In genomic region chr14:104928391-104929133, GRCh38 we compare ENCODE assay signal across 21 cellular contexts. TPM values are rescaled to one million over a fixed set of nuclear protein-coding genes. Genes with fewer than 3 reads are reported as not detected.
DNase-seq lines count a peak whose midpoint lies in the region; ATAC-seq and TF ChIP-seq lines count a peak whose summit lies in the region.
"Had no signal": no experiment of that assay in that cellular context is flagged by ENCODE, and none has a peak within 500 bp of the region (broad histone marks: within the 10 kb centered on the region; RNA-seq: fewer than 3 reads in every experiment).

No MANE protein-coding gene starts in this region.

- no peaks in the 10 kb centered on the region for H3K36me3 Mint-ChIP-seq in activated T-cell treated with anti-CD3 and anti-CD28 coated beads, Interleukin-2, amount 50 U/mL, for 24 hours (ENCODE audit: low read depth)
- H3K36me3 Mint-ChIP-seq in activated T-cell treated with anti-CD3 and anti-CD28 coated beads, Interleukin-2, amount 50 U/mL, for 4 hours (ENCODE audit: insufficient read depth), result no peaks in the 10 kb centered on the region
- H3K36me3 Mint-ChIP-seq in stimulated activated memory B cell treated with anti-CD40 and anti-IgM and Interleukin-4, amounts not matched to agents 10 μg/mL and 1 μg/mL and 100 μg/mL, for 72 hours, result peaks cover 10% of the 10 kb centered on the region

- H3K9me2 ChIP-seq in Karpas-422 (replicated peaks; ENCODE audit: insufficient read depth, low read length), result no peaks in the 10 kb centered on the region

- TF ChIP-seq CTCF in right lobe of liver (IDR thresholded peaks at IDR 0.05) (no peak), A673 (conservative IDR thresholded peaks at IDR 0.05; ENCODE audit: low read depth, low read length) (no peak), esophagus muscularis mucosa (IDR thresholded peaks at IDR 0.05) (no peak)

- no TSS peak for BruUV-seq in A673 (replicated peaks; lab: Mats Ljungman, UMichigan)

- H3K27ac ChIP-seq in Karpas-422 (ENCODE audit: low read length), result no peak overlapping the region
- no peak overlapping the region for H3K27ac ChIP-seq in right lobe of liver
- no peak overlapping the region for H3K27ac ChIP-seq in A673 (ENCODE audit: low read depth, low read length, poor library complexity, severe bottlenecking)
- no peak overlapping the region for H3K27ac ChIP-seq in esophagus muscularis mucosa (replicated peaks in 1 of 4)
- H3K27ac ChIP-seq: HL-60, RWPE1 had no signal

- no peak for TF ChIP-seq EP300 in esophagus muscularis mucosa (IDR thresholded peaks at IDR 0.05)

- ATAC-seq in activated T-cell treated with anti-CD3 and anti-CD28 coated beads, Interleukin-2, amount 50 U/mL, for 4 hours, result no peak
- no peak for ATAC-seq in right lobe of liver
- ATAC-seq in stimulated activated memory B cell treated with anti-CD40 and anti-IgM and Interleukin-4, amounts not matched to agents 10 μg/mL and 1 μg/mL and 100 μg/mL, for 72 hours, result no peak
- ATAC-seq: PC-3 had no signal

- H3K9me3 ChIP-seq in Karpas-422 (ENCODE audit: low read length), result peaks cover 5% of the 10 kb centered on the region; the same call in 1 of the 2 replicates
- H3K9me3 ChIP-seq in right lobe of liver, result no peaks in the 10 kb centered on the region
- no peaks in the 10 kb centered on the region for H3K9me3 ChIP-seq in A673 (ENCODE audit: low read depth, low read length, poor library complexity, severe bottlenecking)
- peaks cover 0 to 7% (median 6%) of the 10 kb centered on the region in 4 donors for H3K9me3 ChIP-seq in esophagus muscularis mucosa

- WGBS in right lobe of liver (ENCODE audit: insufficient coverage, low coverage, low lambda C conversion rate, missing lambda C conversion rate), result no CpG with 5 or more reads among the region's 17 CpGs
- 93% methylated on average over 6 of the region's 17 CpGs for WGBS in esophagus muscularis mucosa

- H3K27me3 ChIP-seq in Karpas-422 (ENCODE audit: low read length), result no peaks in the 10 kb centered on the region
- no peaks in the 10 kb centered on the region for H3K27me3 ChIP-seq in right lobe of liver
- no peaks in the 10 kb centered on the region for H3K27me3 ChIP-seq in A673 (replicated peaks; ENCODE audit: insufficient read depth, low read depth, low read length, poor library complexity)
- H3K27me3 ChIP-seq in esophagus muscularis mucosa, result no peaks in the 10 kb centered on the region

- no peaks in the 10 kb centered on the region for H3K9me3 Mint-ChIP-seq in activated T-cell treated with anti-CD3 and anti-CD28 coated beads, Interleukin-2, amount 50 U/mL, for 24 hours
- no peaks in the 10 kb centered on the region for H3K9me3 Mint-ChIP-seq in activated T-cell treated with anti-CD3 and anti-CD28 coated beads, Interleukin-2, amount 50 U/mL, for 4 hours
- H3K9me3 Mint-ChIP-seq in stimulated activated memory B cell treated with anti-CD40 and anti-IgM and Interleukin-4, amounts not matched to agents 10 μg/mL and 1 μg/mL and 100 μg/mL, for 72 hours, result no peaks in the 10 kb centered on the region
- H3K9me3 Mint-ChIP-seq: H9 had no signal

- intact Hi-C loops in right lobe of liver (cut with DNase I) (no loop called here), A673 (cut with micrococcal nuclease; ENCODE audit: unreplicated experiment) (no loop called here), esophagus muscularis mucosa (cut with DNase I) (no loop called here)

- peaks cover 34% of the 10 kb centered on the region; the same call in 1 of the 2 replicates for H4K20me1 ChIP-seq in Karpas-422 (ENCODE audit: insufficient read depth, low read depth, low read length)

- POLR2A ChIA-PET in A673 (lab: Charles Lee; ENCODE audit: low non-redundant PET), result interaction anchor here (0.7 kb wide), 1 partner anchor 71 kb away, joined by 5 read pairs; no protein-coding TSS in a partner anchor

- H3K4me3 ChIP-seq in Karpas-422 (ENCODE audit: low read length), result no peak overlapping the region
- H3K4me3 ChIP-seq in right lobe of liver, result no peak overlapping the region
- no peak overlapping the region for H3K4me3 ChIP-seq in A673 (ENCODE audit: low read depth, low read length, poor library complexity, severe bottlenecking)
- no peak overlapping the region for H3K4me3 ChIP-seq in esophagus muscularis mucosa

- H3K36me3 ChIP-seq in Karpas-422 (ENCODE audit: insufficient read depth, low read length) (peaks cover 29% of the 10 kb centered on the region), right lobe of liver (no peaks in the 10 kb centered on the region), A673 (ENCODE audit: insufficient read depth, low read length, poor library complexity, severe bottlenecking) (no peaks in the 10 kb centered on the region), esophagus muscularis mucosa (no peaks in the 10 kb centered on the region)

- H3K79me2 ChIP-seq in Karpas-422 (ENCODE audit: low read length), result peaks cover 8% of the 10 kb centered on the region; the same call in 1 of the 2 replicates

- H3K27ac Mint-ChIP-seq in activated T-cell treated with anti-CD3 and anti-CD28 coated beads, Interleukin-2, amount 50 U/mL, for 24 hours, result no peak overlapping the region
- H3K27ac Mint-ChIP-seq in stimulated activated memory B cell treated with anti-CD40 and anti-IgM and Interleukin-4, amounts not matched to agents 10 μg/mL and 1 μg/mL and 100 μg/mL, for 72 hours, result peak overlapping the region; percentile 86
- H3K27ac Mint-ChIP-seq: H9 had no signal

- H3K9ac ChIP-seq in Karpas-422 (ENCODE audit: low read length), result 0 out of 2 replicates have a peak overlapping the region, but pooled peaks have one; percentile 10

- H3K4me1 Mint-ChIP-seq in activated T-cell treated with anti-CD3 and anti-CD28 coated beads, Interleukin-2, amount 50 U/mL, for 24 hours (ENCODE audit: low read depth), result peaks cover 6% of the 10 kb centered on the region
- H3K4me1 Mint-ChIP-seq in activated T-cell treated with anti-CD3 and anti-CD28 coated beads, Interleukin-2, amount 50 U/mL, for 4 hours (ENCODE audit: low read depth), result no peaks in the 10 kb centered on the region
- H3K4me1 Mint-ChIP-seq in stimulated activated memory B cell treated with anti-CD40 and anti-IgM and Interleukin-4, amounts not matched to agents 10 μg/mL and 1 μg/mL and 100 μg/mL, for 72 hours, result peaks cover 67% of the 10 kb centered on the region

- peaks cover 19% of the 10 kb centered on the region for H3K27me3 Mint-ChIP-seq in activated T-cell treated with anti-CD3 and anti-CD28 coated beads, Interleukin-2, amount 50 U/mL, for 24 hours
- peaks cover 3% of the 10 kb centered on the region for H3K27me3 Mint-ChIP-seq in activated T-cell treated with anti-CD3 and anti-CD28 coated beads, Interleukin-2, amount 50 U/mL, for 4 hours (ENCODE audit: low read depth)
- H3K27me3 Mint-ChIP-seq in stimulated activated memory B cell treated with anti-CD40 and anti-IgM and Interleukin-4, amounts not matched to agents 10 μg/mL and 1 μg/mL and 100 μg/mL, for 72 hours, result no peaks in the 10 kb centered on the region

- no peak overlapping the region for H3K4me2 ChIP-seq in Karpas-422 (ENCODE audit: low read depth, low read length, poor library complexity, severe bottlenecking)

- H2AFZ ChIP-seq in Karpas-422 (ENCODE audit: low read length), result no peak overlapping the region

- H3K4me3 Mint-ChIP-seq in activated T-cell treated with anti-CD3 and anti-CD28 coated beads, Interleukin-2, amount 50 U/mL, for 24 hours, result no peak overlapping the region
- H3K4me3 Mint-ChIP-seq in activated T-cell treated with anti-CD3 and anti-CD28 coated beads, Interleukin-2, amount 50 U/mL, for 4 hours, result no peak overlapping the region
- H3K4me3 Mint-ChIP-seq in stimulated activated memory B cell treated with anti-CD40 and anti-IgM and Interleukin-4, amounts not matched to agents 10 μg/mL and 1 μg/mL and 100 μg/mL, for 72 hours, result no peak overlapping the region
- H3K4me3 Mint-ChIP-seq: H9 had no signal

- DNase-seq in activated T-cell treated with anti-CD3 and anti-CD28 coated beads, Interleukin-2, amount 50 U/mL, for 24 hours, result peak; percentile 24
- DNase-seq in activated T-cell treated with anti-CD3 and anti-CD28 coated beads, Interleukin-2, amount 50 U/mL, for 4 hours, result no peak
- DNase-seq in Karpas-422 (no peak), right lobe of liver (peak in 2 of 3 donors; percentile 52), hepatic stellate cell (ENCODE audit: low spot score) (no peak), A673 (ENCODE audit: low spot score) (no peak), esophagus muscularis mucosa (ENCODE audit: extremely low spot score) (no peak)
- DNase-seq: COR-L47; DMS153; EL; H9; MV-4-11; NCI-H1417; NCI-H1930; NCI-H69; NK-92 treated with Interleukin-12 subunit alpha and Interleukin-12 subunit beta, amount 100 ng/mL, for 24 hours; PC-3 had no signal

- H3K4me1 ChIP-seq in Karpas-422 (ENCODE audit: low read length) (peaks cover 51% of the 10 kb centered on the region), right lobe of liver (peaks cover 0 to 11% (median 0%) of the 10 kb centered on the region in 4 donors), A673 (ENCODE audit: insufficient read depth, low read length, poor library complexity, severe bottlenecking) (no peaks in the 10 kb centered on the region), esophagus muscularis mucosa (peaks cover 11 to 19% (median 18%) of the 10 kb centered on the region in 4 donors)

- CTCF ChIA-PET in A673 (lab: Charles Lee), result no interaction called here

- no peak for TF ChIP-seq POLR2A in right lobe of liver (IDR thresholded peaks at IDR 0.05)
- TF ChIP-seq POLR2A in esophagus muscularis mucosa (IDR thresholded peaks at IDR 0.05; ENCODE audit: low read depth), result no peak

RNA-seq across cellular contexts. Expression of gene PLD4, which starts 3.9 kb away (rescaled TPM):
- total RNA-seq in activated T-cell treated with anti-CD3 and anti-CD28 coated beads, Interleukin-2, amount 50 U/mL, for 4 hours, result under 1 TPM in 1 of 3 donors, not detected in 2; 0.08 TPM
- 146 and 265 TPM in 2 replicates for total RNA-seq in Karpas-422 (2014; rRNA removed; shearing (Covaris generic); ENCODE audit: low replicate concordance)
- total RNA-seq in right lobe of liver (under 1 TPM in 4 of 6 experiments, not detected in 2; 0.12 to 0.49 (median 0.33) TPM), A673 (2021) (not detected in 2 replicates), esophagus muscularis mucosa (under 1 TPM; under 0.01 to 0.50 (median 0.15) TPM)
- total RNA-seq: A172, H9 had no signal

RNA-seq across cellular contexts. Expression of gene AHNAK2, which starts 49.6 kb away (rescaled TPM):
- under 1 TPM; under 0.01 to 0.08 (median 0.05) TPM for total RNA-seq in activated T-cell treated with anti-CD3 and anti-CD28 coated beads, Interleukin-2, amount 50 U/mL, for 4 hours
- under 0.01 TPM in 1 of 2 replicates, not detected in the other for total RNA-seq in Karpas-422 (2014; rRNA removed; shearing (Covaris generic); ENCODE audit: low replicate concordance)
- total RNA-seq in right lobe of liver (10 to 100 TPM in 1 of 6 experiments, 1 to 10 TPM in 5; 2.1 to 12.2 (median 4.6) TPM), A673 (2021) (0.56 and 0.59 TPM in 2 replicates), esophagus muscularis mucosa (100 to 1,000 TPM in 3 of 4 donors, 10 to 100 TPM in 1; 95.3 to 277 (median 195) TPM)

RNA-seq across cellular contexts. Expression of gene CLBA1, which starts 57.0 kb away (rescaled TPM):
- 1 to 10 TPM; 2.9 to 3.8 (median 3.3) TPM for total RNA-seq in activated T-cell treated with anti-CD3 and anti-CD28 coated beads, Interleukin-2, amount 50 U/mL, for 4 hours
- total RNA-seq in Karpas-422 (2014; rRNA removed; shearing (Covaris generic); ENCODE audit: low replicate concordance), result 9.4 and 14.5 TPM in 2 replicates
- total RNA-seq in right lobe of liver (1 to 10 TPM; 1.5 to 3.3 (median 2.5) TPM), A673 (2021) (14.3 and 14.6 TPM in 2 replicates), esophagus muscularis mucosa (1 to 10 TPM; 3.7 to 9.8 (median 6.7) TPM)

Comparison
In these comparisons a context has a peak if more than half of its experiments do, and no peak if none do; other contexts are left out.
1. DNase-seq: peak in activated T-cell treated with anti-CD3 and anti-CD28 coated beads, Interleukin-2, amount 50 U/mL, for 24 hours (single experiment) and right lobe of liver (2 of 3); none in activated T-cell treated with anti-CD3 and anti-CD28 coated beads, Interleukin-2, amount 50 U/mL, for 4 hours (single experiment), Karpas-422 (single experiment), hepatic stellate cell (single experiment), A673 (single experiment) and esophagus muscularis mucosa (single experiment).
2. RNA of gene PLD4, which starts 3.9 kb away (total RNA-seq): 146 to 265 TPM in Karpas-422; under 0.01 to 0.50 TPM in esophagus muscularis mucosa, 0.12 to 0.49 TPM in right lobe of liver, 0.08 TPM in activated T-cell treated with anti-CD3 and anti-CD28 coated beads, Interleukin-2, amount 50 U/mL, for 4 hours and not detected in A673; every median in the first group is over 10 times any median in the second.
3. RNA of gene AHNAK2, which starts 49.6 kb away (total RNA-seq): 95.3 to 277 TPM in esophagus muscularis mucosa; 2.1 to 12.2 TPM in right lobe of liver, 0.56 to 0.59 TPM in A673, under 0.01 to 0.08 TPM in activated T-cell treated with anti-CD3 and anti-CD28 coated beads, Interleukin-2, amount 50 U/mL, for 4 hours and under 0.01 TPM in Karpas-422; every median in the first group is over 4 times any median in the second.